ENCODE assay signal across 15 cellular contexts in genomic region chr4:41613782-41614181, GRCh38.
A peak's percentile ranks its signal among the peaks of the same experiment; 100 is the strongest.
DNase-seq lines count a peak whose midpoint lies in the region; ATAC-seq and TF ChIP-seq lines count a peak whose summit lies in the region.
"Had no signal": no experiment of that assay in that cellular context is flagged by ENCODE, and none has a peak within 500 bp of the region (broad histone marks: within the 10 kb centered on the region; RNA-seq: fewer than 3 reads in every experiment).

No MANE protein-coding gene starts in this region.

- H3K27ac ChIP-seq in psoas muscle, result no peak overlapping the region
- H3K27ac ChIP-seq: Peyer's patch had no signal

- peaks cover 7% of the 10 kb centered on the region for H3K27me3 Mint-ChIP-seq in brain

- H3K9me3 Mint-ChIP-seq in brain, result peaks cover 0 to 3% (median 0%) of the 10 kb centered on the region in 5 experiments
- H3K9me3 Mint-ChIP-seq: activated CD8-positive, alpha-beta T cell treated with anti-CD3 and anti-CD28 coated beads for 36 hours had no signal

- H3K27me3 ChIP-seq in psoas muscle (ENCODE audit: insufficient read depth in 3 of 3, low read length in 2 of 3), result no peaks in the 10 kb centered on the region
- H3K27me3 ChIP-seq: Peyer's patch had no signal

- peak overlapping the region; percentile 73 to 88 (median 82) for H3K4me3 Mint-ChIP-seq in brain
- H3K4me3 Mint-ChIP-seq: activated CD8-positive, alpha-beta T cell treated with anti-CD3 and anti-CD28 coated beads for 36 hours had no signal

- no peaks in the 10 kb centered on the region for H3K36me3 Mint-ChIP-seq in brain

- peaks cover 0 to 33% of the 10 kb centered on the region in 2 donors for H3K36me3 ChIP-seq in psoas muscle (ENCODE audit: insufficient read depth in 1 of 2, low read depth in 1 of 2)
- H3K36me3 ChIP-seq: Peyer's patch had no signal

- TF ChIP-seq CTCF in brain (conservative IDR thresholded peaks at IDR 0.05) (no peak), psoas muscle (IDR thresholded peaks at IDR 0.05) (no peak)

- peaks cover 14% of the 10 kb centered on the region for H3K4me1 ChIP-seq in psoas muscle

- H3K9me3 ChIP-seq in psoas muscle, result no peaks in the 10 kb centered on the region
- H3K9me3 ChIP-seq: Peyer's patch had no signal

- H3K4me1 Mint-ChIP-seq in brain, result peaks cover 49% of the 10 kb centered on the region

- H3K4me3 ChIP-seq in psoas muscle, result peak overlapping the region; percentile 34

- intact Hi-C loops in left colon (cut with DNase I, micrococcal nuclease) (no loop called here), psoas muscle (cut with DNase I) (no loop called here)

- DNase-seq in EH (ENCODE audit: low read depth) (peak; percentile 46), left colon (no peak), psoas muscle (no peak), COLO668 (lab: John Stamatoyannopoulos, UW; ENCODE audit: unreplicated experiment) (no peak), GM19240 (ENCODE audit: insufficient read length, low spot score) (no peak)
- DNase-seq in activated T-cell treated with anti-CD3 and anti-CD28 coated beads, Interleukin-2, amount 50 U/mL, for 48 hours, result no peak
- DNase-seq: activated CD8-positive, alpha-beta T cell treated with anti-CD3 and anti-CD28 coated beads for 36 hours; activated naive CD4-positive, alpha-beta T cell treated with Interleukin-2 at 50 U/mL for 16 hours; AML-193; cerebellar nuclear complex; NCI-H1417 treated with DMSO at 0.1 percent for 48 hours; NCI-H524; Peyer's patch had no signal

- H3K27ac Mint-ChIP-seq in brain, result peak overlapping the region; percentile 83 to 95 (median 91)
- H3K27ac Mint-ChIP-seq: activated CD8-positive, alpha-beta T cell treated with anti-CD3 and anti-CD28 coated beads for 36 hours had no signal

- ATAC-seq in left colon (peak; percentile 44), psoas muscle (no peak), GM19467 (IDR thresholded peaks at IDR 0.05; ENCODE audit: unreplicated experiment) (no peak)
- ATAC-seq: activated CD8-positive, alpha-beta T cell treated with anti-CD3 and anti-CD28 coated beads for 36 hours had no signal
